Comparison of ENCODE assay signal across 1 cellular context in the genomic region with DNA sequence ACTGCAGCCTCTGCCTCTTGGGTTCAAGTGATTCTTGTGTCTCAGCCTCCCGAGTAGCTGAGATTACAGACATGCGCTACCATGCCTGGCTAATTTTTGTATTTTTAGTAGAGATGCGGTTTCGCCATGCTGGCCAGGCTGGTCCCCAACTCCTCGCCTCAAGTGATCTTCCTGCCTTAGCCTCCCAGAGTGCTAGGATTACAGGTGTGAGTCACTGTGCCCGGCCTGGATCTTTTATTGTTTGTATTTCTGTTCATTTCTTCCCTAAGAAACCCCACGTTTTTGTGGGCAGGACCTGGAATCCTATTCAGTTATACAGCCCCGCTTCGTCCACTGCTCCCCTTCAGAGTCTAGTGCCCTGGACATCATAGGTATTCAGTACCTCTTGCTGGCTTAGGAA.
TF ChIP-seq lines count a peak whose summit lies in the region.

No MANE protein-coding gene starts in this region.

TF ChIP-seq in SK-N-SH, 30 proteins besides CTCF, POLR2A, EP300 and RAD21:
- TF ChIP-seq, protein P1, sequence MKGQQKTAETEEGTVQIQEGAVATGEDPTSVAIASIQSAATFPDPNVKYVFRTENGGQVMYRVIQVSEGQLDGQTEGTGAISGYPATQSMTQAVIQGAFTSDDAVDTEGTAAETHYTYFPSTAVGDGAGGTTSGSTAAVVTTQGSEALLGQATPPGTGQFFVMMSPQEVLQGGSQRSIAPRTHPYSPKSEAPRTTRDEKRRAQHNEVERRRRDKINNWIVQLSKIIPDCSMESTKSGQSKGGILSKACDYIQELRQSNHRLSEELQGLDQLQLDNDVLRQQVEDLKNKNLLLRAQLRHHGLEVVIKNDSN (IDR thresholded peaks at IDR 0.05; ENCODE audit: borderline replicate concordance, low read depth), result no peak
- TF ChIP-seq JUND (IDR thresholded peaks at IDR 0.05) (no peak), EZH2phosphoT487 (IDR thresholded peaks at IDR 0.05; ENCODE audit: borderline replicate concordance, low read depth) (no peak), NFIC (IDR thresholded peaks at IDR 0.05; ENCODE audit: borderline replicate concordance) (no peak), POLR2AphosphoS5 (IDR thresholded peaks at IDR 0.05; ENCODE audit: low read depth, low read length) (no peak)
